ENCODE assay signal across 21 cellular contexts in the genomic region with DNA sequence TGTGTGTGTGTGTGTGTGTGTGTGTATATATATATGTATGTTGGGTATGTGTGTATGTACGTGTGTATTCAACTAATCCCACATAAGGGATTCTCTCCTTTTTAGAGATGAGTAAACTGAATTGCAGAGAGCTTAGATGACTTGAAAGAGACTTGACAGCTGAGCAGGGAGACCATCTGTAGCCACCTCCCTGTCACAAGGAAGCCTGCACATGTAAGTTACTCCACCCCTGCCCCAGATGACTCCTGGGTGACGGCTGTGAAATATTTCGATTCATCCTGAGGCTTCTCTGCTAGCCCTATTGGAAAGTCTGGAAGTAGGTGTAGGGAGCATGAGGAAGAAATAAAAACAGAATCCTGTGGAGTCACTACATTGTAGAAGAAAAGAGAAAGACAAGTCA.
DNase-seq lines count a peak whose midpoint lies in the region; ATAC-seq lines count a peak whose summit lies in the region.
"Had no signal": no experiment of that assay in that cellular context is flagged by ENCODE, and none has a peak within 500 bp of the region (broad histone marks: within the 10 kb centered on the region; RNA-seq: fewer than 3 reads in every experiment).

No MANE protein-coding gene starts in this region.

- intact Hi-C loops in CD4-positive, alpha-beta memory T cell (cut with micrococcal nuclease), result loop anchor here (2.0 to 5.0 kb wide), 8 partner anchors 39 to 591 kb away; no protein-coding TSS in a partner anchor
- intact Hi-C loops in activated CD4-positive, alpha-beta memory T cell treated with anti-CD3 and anti-CD28 coated beads for 36 hours (cut with micrococcal nuclease), result loop anchor here (5.0 kb wide), 2 partner anchors 331 to 476 kb away; no protein-coding TSS in a partner anchor

- H3K36me3 ChIP-seq in CD4-positive, alpha-beta memory T cell (ENCODE audit: insufficient read depth, low read length), result no peaks in the 10 kb centered on the region
- H3K36me3 ChIP-seq: breast epithelium, colonic mucosa, esophagus squamous epithelium, tibial nerve had no signal

- peaks cover 9% of the 10 kb centered on the region for H3K36me3 Mint-ChIP-seq in T-helper 1 cell treated with Interleukin-12 subunit alpha and Interleukin-12 subunit beta and Interleukin-4 antibody, amounts not matched to agents 30 μg/mL and 1 μg/mL, for 36 hours (ENCODE audit: low read depth)
- H3K36me3 Mint-ChIP-seq in CD4-positive, alpha-beta memory T cell, result peaks cover 0 to 3% of the 10 kb centered on the region in 2 donors
- no peaks in the 10 kb centered on the region for H3K36me3 Mint-ChIP-seq in activated CD4-positive, alpha-beta memory T cell treated with anti-CD3 and anti-CD28 coated beads for 36 hours

- no peak overlapping the region for H3K27ac ChIP-seq in CD4-positive, alpha-beta memory T cell (ENCODE audit: low read depth, low read length)
- H3K27ac ChIP-seq: breast epithelium, colonic mucosa, esophagus squamous epithelium had no signal

- ATAC-seq in HG03460 (IDR thresholded peaks at IDR 0.05; ENCODE audit: unreplicated experiment), result no peak

- no peaks in the 10 kb centered on the region for H3K9me3 ChIP-seq in CD4-positive, alpha-beta memory T cell (ENCODE audit: control insufficient read depth in 1 of 2, low read length in 2 of 2)
- H3K9me3 ChIP-seq: breast epithelium, colonic mucosa, esophagus squamous epithelium, tibial nerve had no signal

- no peaks in the 10 kb centered on the region for H3K27me3 ChIP-seq in CD4-positive, alpha-beta memory T cell (ENCODE audit: insufficient read depth, low read length)
- H3K27me3 ChIP-seq: breast epithelium, colonic mucosa, esophagus squamous epithelium, tibial nerve had no signal

- no peaks in the 10 kb centered on the region for H3K27me3 Mint-ChIP-seq in T-helper 1 cell treated with Interleukin-12 subunit alpha and Interleukin-12 subunit beta and Interleukin-4 antibody, amounts not matched to agents 30 μg/mL and 1 μg/mL, for 36 hours (ENCODE audit: low read depth)
- no peaks in the 10 kb centered on the region for H3K27me3 Mint-ChIP-seq in CD4-positive, alpha-beta memory T cell
- H3K27me3 Mint-ChIP-seq in activated CD4-positive, alpha-beta memory T cell treated with anti-CD3 and anti-CD28 coated beads for 36 hours, result no peaks in the 10 kb centered on the region

- peaks cover 67% of the 10 kb centered on the region for H3K4me1 Mint-ChIP-seq in T-helper 1 cell treated with Interleukin-12 subunit alpha and Interleukin-12 subunit beta and Interleukin-4 antibody, amounts not matched to agents 30 μg/mL and 1 μg/mL, for 36 hours (ENCODE audit: low read depth)
- peaks cover 63 to 87% (median 72%) of the 10 kb centered on the region in 4 donors for H3K4me1 Mint-ChIP-seq in CD4-positive, alpha-beta memory T cell
- peaks cover 66% of the 10 kb centered on the region for H3K4me1 Mint-ChIP-seq in activated CD4-positive, alpha-beta memory T cell treated with anti-CD3 and anti-CD28 coated beads for 36 hours (ENCODE audit: low read depth)

- POLR2A ChIA-PET in CD4-positive, alpha-beta memory T cell (lab: Charles Lee; ENCODE audit: partially characterized antibody), result interaction anchor here (0.9 to 5.2 kb wide), 6 partner anchors 8 to 378 kb away, joined by 3 to 36 read pairs (median 6); no protein-coding TSS in a partner anchor
- POLR2A ChIA-PET in activated CD4-positive, alpha-beta memory T cell treated with anti-CD3 and anti-CD28 coated beads for 36 hours (lab: Charles Lee), result no interaction called here

- H3K9me3 Mint-ChIP-seq in T-helper 1 cell treated with Interleukin-12 subunit alpha and Interleukin-12 subunit beta and Interleukin-4 antibody, amounts not matched to agents 30 μg/mL and 1 μg/mL, for 36 hours, result no peaks in the 10 kb centered on the region
- no peaks in the 10 kb centered on the region for H3K9me3 Mint-ChIP-seq in CD4-positive, alpha-beta memory T cell
- no peaks in the 10 kb centered on the region for H3K9me3 Mint-ChIP-seq in activated CD4-positive, alpha-beta memory T cell treated with anti-CD3 and anti-CD28 coated beads for 36 hours
- H3K9me3 Mint-ChIP-seq: endodermal cell, H9 had no signal

- DNase-seq in T-helper 1 cell (no peak), myocyte (ENCODE audit: low read depth) (peak; percentile 87), mucosa of gallbladder (ENCODE audit: low spot score) (no peak), RPMI8226 (no peak)
- DNase-seq in CD4-positive, alpha-beta memory T cell, result no peak
- peak; percentile 32 for DNase-seq in activated CD4-positive, alpha-beta memory T cell treated with anti-CD3 and anti-CD28 coated beads for 36 hours
- DNase-seq: 8988T; colonic mucosa; endodermal cell; esophagus squamous epithelium; H9; NCI-H1417 treated with DMSO at 0.1 percent for 48 hours; NCI-H2107; NCI-H510A treated with DMSO at 0.1 percent for 48 hours; stimulated activated CD4-positive, alpha-beta T cell treated with anti-CD3 and anti-CD28 coated beads, Interleukin-2, amount 100 ng/mL, for 48 hours; stimulated activated naive CD4-positive, alpha-beta T cell treated with Interleukin-2 at 50 U/mL for 16 hours had no signal

- H3K4me1 ChIP-seq in CD4-positive, alpha-beta memory T cell (ENCODE audit: insufficient read depth, low read length), result peaks cover 72% of the 10 kb centered on the region
- H3K4me1 ChIP-seq: colonic mucosa had no signal

- H3K4me3 Mint-ChIP-seq in T-helper 1 cell treated with Interleukin-12 subunit alpha and Interleukin-12 subunit beta and Interleukin-4 antibody, amounts not matched to agents 30 μg/mL and 1 μg/mL, for 36 hours, result peak overlapping the region; percentile 48
- peak overlapping the region in 7 of 8 donors; percentile 58 to 91 (median 84) for H3K4me3 Mint-ChIP-seq in CD4-positive, alpha-beta memory T cell
- no peak overlapping the region for H3K4me3 Mint-ChIP-seq in activated CD4-positive, alpha-beta memory T cell treated with anti-CD3 and anti-CD28 coated beads for 36 hours
- H3K4me3 Mint-ChIP-seq: endodermal cell, H9 had no signal

- H3K27ac Mint-ChIP-seq in T-helper 1 cell treated with Interleukin-12 subunit alpha and Interleukin-12 subunit beta and Interleukin-4 antibody, amounts not matched to agents 30 μg/mL and 1 μg/mL, for 36 hours, result peak overlapping the region; percentile 94
- H3K27ac Mint-ChIP-seq in CD4-positive, alpha-beta memory T cell, result peak overlapping the region; percentile 95 to 98 (median 96)
- H3K27ac Mint-ChIP-seq in activated CD4-positive, alpha-beta memory T cell treated with anti-CD3 and anti-CD28 coated beads for 36 hours, result peak overlapping the region; percentile 30
- H3K27ac Mint-ChIP-seq: endodermal cell, H9 had no signal

- H3K4me3 ChIP-seq in CD4-positive, alpha-beta memory T cell (ENCODE audit: low read length in 2 of 2), result no peak overlapping the region
- H3K4me3 ChIP-seq: breast epithelium, colonic mucosa, esophagus squamous epithelium, smooth muscle cell, tibial nerve had no signal

- CTCF ChIA-PET in CD4-positive, alpha-beta memory T cell (lab: Charles Lee; ENCODE audit: partially characterized antibody), result interaction anchor here (0.9 to 3.2 kb wide), 4 partner anchors 17 to 117 kb away, joined by 3 to 24 read pairs (median 3); no protein-coding TSS in a partner anchor
- CTCF ChIA-PET in activated CD4-positive, alpha-beta memory T cell treated with anti-CD3 and anti-CD28 coated beads for 36 hours (lab: Charles Lee), result interaction anchor here (2.1 kb wide), 1 partner anchor 117 kb away, joined by 6 read pairs; no protein-coding TSS in a partner anchor

Comparison
In these comparisons a context has a peak if more than half of its experiments do, and no peak if none do; other contexts are left out.
1. H3K27ac Mint-ChIP-seq: peak in every context shown above with its lines; median percentile 96 in CD4-positive, alpha-beta memory T cell; 94 in T-helper 1 cell treated with Interleukin-12 subunit alpha and Interleukin-12 subunit beta and Interleukin-4 antibody, amounts not matched to agents 30 μg/mL and 1 μg/mL, for 36 hours; 30 in activated CD4-positive, alpha-beta memory T cell treated with anti-CD3 and anti-CD28 coated beads for 36 hours.
2. DNase-seq: peak in activated CD4-positive, alpha-beta memory T cell treated with anti-CD3 and anti-CD28 coated beads for 36 hours (single experiment) and myocyte (single experiment); none in T-helper 1 cell (0 of 5), CD4-positive, alpha-beta memory T cell (0 of 5), mucosa of gallbladder (single experiment) and RPMI8226 (single experiment).